1 cellular context compared by ENCODE assay signal in genomic region chr10:117503886-117504205, GRCh38.
TF ChIP-seq lines count a peak whose summit lies in the region.

No MANE protein-coding gene starts in this region.

TF ChIP-seq in GM23338, 12 proteins besides CTCF, POLR2A, EP300 and RAD21 (continued from another document):
- no peak for TF ChIP-seq ZNF462 (CRISPR knock-in tag; IDR thresholded peaks at IDR 0.05)
- TF ChIP-seq NANOG (IDR thresholded peaks at IDR 0.05; ENCODE audit: borderline replicate concordance), result no peak
- no peak for TF ChIP-seq STAT1 (IDR thresholded peaks at IDR 0.05; ENCODE audit: unreplicated experiment)
- TF ChIP-seq ZNF331 (CRISPR knock-in tag; IDR thresholded peaks at IDR 0.05; ENCODE audit: low read depth), result no peak
- TF ChIP-seq POLR2AphosphoS5 (IDR thresholded peaks at IDR 0.05; ENCODE audit: low read depth), result no peak
- TF ChIP-seq ZNF114 (CRISPR knock-in tag; IDR thresholded peaks at IDR 0.05), result no peak
TF ChIP-seq in GM23338: peak in this region for 0.
